Comparison of ENCODE assay signal across 9 cellular contexts in genomic region chr21:17925000-17925610, GRCh38.
A peak's percentile ranks its signal among the peaks of the same experiment; 100 is the strongest.
DNase-seq lines count a peak whose midpoint lies in the region; ATAC-seq, FAIRE-seq and TF ChIP-seq lines count a peak whose summit lies in the region.
"Had no signal": no experiment of that assay in that cellular context is flagged by ENCODE, and none has a peak within 500 bp of the region (broad histone marks: within the 10 kb centered on the region; RNA-seq: fewer than 3 reads in every experiment).

No MANE protein-coding gene starts in this region.

- no peaks in the 10 kb centered on the region for H3K27me3 ChIP-seq in heart right ventricle
- H3K27me3 ChIP-seq: BLaER1 had no signal

- no peak overlapping the region for H3K27ac ChIP-seq in heart right ventricle
- H3K27ac ChIP-seq: BLaER1 had no signal

- TF ChIP-seq CTCF in heart right ventricle (IDR thresholded peaks at IDR 0.05) (peak; percentile 69 to 92 (median 87)), retinal pigment epithelial cell (conservative IDR thresholded peaks at IDR 0.05; ENCODE audit: low read depth, low read length) (peak; percentile 95)

- intact Hi-C loops in heart right ventricle (cut with DNase I) = loop anchor here in 7 of 10 donors (2.0 to 10.0 kb wide), 5 partner anchors 110 to 280 kb away; partner anchors contain the start of gene C21orf91 (in 1 of the 7)

- no peak overlapping the region for H3K27ac Mint-ChIP-seq in activated naive CD4-positive, alpha-beta T cell treated with anti-CD3 and anti-CD28 coated beads, Interleukin-2, amount 50 U/mL, for 72 hours

- H3K9me3 Mint-ChIP-seq in activated naive CD4-positive, alpha-beta T cell treated with anti-CD3 and anti-CD28 coated beads, Interleukin-2, amount 50 U/mL, for 72 hours = peaks cover 8% of the 10 kb centered on the region in 2 donors

- WGBS in heart right ventricle, 2 donors = 0 to 2% methylated on average over 3 of the region's 3 CpGs

- peak; percentile 89 to 99 for ATAC-seq in activated naive CD4-positive, alpha-beta T cell treated with anti-CD3 and anti-CD28 coated beads, Interleukin-2, amount 50 U/mL, for 72 hours
- peak; percentile 63 to 93 (median 84) for ATAC-seq in heart right ventricle

- peaks cover 0 to 11% (median 0%) of the 10 kb centered on the region in 9 donors for H3K4me1 ChIP-seq in heart right ventricle
- H3K4me1 ChIP-seq: BLaER1 had no signal

- H3K4me3 ChIP-seq in heart right ventricle (no peak overlapping the region), retinal pigment epithelial cell (ENCODE audit: low read length) (no peak overlapping the region)
- H3K4me3 ChIP-seq: BLaER1 had no signal

- no peaks in the 10 kb centered on the region for H3K36me3 ChIP-seq in heart right ventricle
- H3K36me3 ChIP-seq: BLaER1 had no signal

- DNase-seq in NCI-H1436 (lab: John Stamatoyannopoulos, UW) (peak; percentile 72), NCI-H1436 treated with DMSO at 0.1 percent for 48 hours (lab: John Stamatoyannopoulos, UW) (no peak), H54 (ENCODE audit: insufficient read length, low spot score) (peak; percentile 44), KG1 (lab: John Stamatoyannopoulos, UW) (peak; percentile 5), RCC 7860 (ENCODE audit: low spot score) (peak; percentile 52), heart right ventricle (peak in 1 of 2 donors; percentile 63), retinal pigment epithelial cell (ENCODE audit: low read depth) (no peak)
- peak in 1 of 2 donors; percentile 44 for DNase-seq in activated naive CD4-positive, alpha-beta T cell treated with anti-CD3 and anti-CD28 coated beads, Interleukin-2, amount 50 U/mL, for 72 hours (ENCODE audit: low spot score in 2 of 2)

- FAIRE-seq in H54 (lab: Jason Lieb, UNC) = peak; percentile 77
- peak; percentile 52 for FAIRE-seq in RCC 7860 (lab: Jason Lieb, UNC)

- H3K36me3 Mint-ChIP-seq in activated naive CD4-positive, alpha-beta T cell treated with anti-CD3 and anti-CD28 coated beads, Interleukin-2, amount 50 U/mL, for 72 hours = peaks cover 0 to 7% of the 10 kb centered on the region in 2 donors

- no peak for TF ChIP-seq POLR2A in H54 (IDR thresholded peaks at IDR 0.05; ENCODE audit: low read depth, low read length)

- peaks cover 0 to 11% (median 0%) of the 10 kb centered on the region in 11 donors for H3K9me3 ChIP-seq in heart right ventricle

Comparison
In these comparisons a context has a peak if more than half of its experiments do, and no peak if none do; other contexts are left out.
1. DNase-seq: peak in NCI-H1436 (single experiment), H54 (single experiment), KG1 (single experiment) and RCC 7860 (single experiment); none in NCI-H1436 treated with DMSO at 0.1 percent for 48 hours (single experiment) and retinal pigment epithelial cell (single experiment).